In genomic region chr3:132416807-132417694, GRCh38 we compare ENCODE assay signal across 8 cellular contexts. TPM values are rescaled to one million over a fixed set of nuclear protein-coding genes. Genes with fewer than 3 reads are reported as not detected.
DNase-seq lines count a peak whose midpoint lies in the region; ATAC-seq and TF ChIP-seq lines count a peak whose summit lies in the region.

Gene DNAJC13 (plus strand): TSS chr3:132417502. CDS start chr3:132434551, 17,049 bp downstream.

- H3K36me3 Mint-ChIP-seq in type B pancreatic cell = peaks cover 8% of the 10 kb centered on the region

- ATAC-seq in HG02870 (IDR thresholded peaks at IDR 0.05; ENCODE audit: unreplicated experiment) (peak; percentile 78), left cardiac atrium (peak; percentile 97 to 98)

- DNase-seq in GM13977 (ENCODE audit: low spot score) (peak; percentile 92), NCI-H146 (lab: John Stamatoyannopoulos, UW) (peak; percentile 99), T-helper 1 cell (peak; percentile 84 to 95 (median 90)), amniotic epithelial cell (ENCODE audit: low read depth) (peak; percentile 91), left cardiac atrium (peak; percentile 95), posterior cingulate gyrus (peak; percentile 88 to 98 (median 90)), type B pancreatic cell (ENCODE audit: extremely low spot score, unreplicated experiment) (peak; percentile 91)

- H3K4me1 Mint-ChIP-seq in type B pancreatic cell (ENCODE audit: unreplicated experiment) = peaks cover 12% of the 10 kb centered on the region

- in situ Hi-C loops in GM13977 (cut with MboI; ENCODE audit: low pct_unique_long_range_greater_than_20kb, low sequenced_read_pairs, unreplicated experiment) = no loop called here

- no peaks in the 10 kb centered on the region for H3K9me3 Mint-ChIP-seq in type B pancreatic cell

- peak within 1 kb of the TSS; percentile 97 for H3K27ac Mint-ChIP-seq in type B pancreatic cell

- intact Hi-C loops in left cardiac atrium (cut with DNase I) = no loop called here
- intact Hi-C loops in posterior cingulate gyrus (cut with DNase I) = no loop called here

- peak within 1 kb of the TSS; percentile 97 for H3K4me3 Mint-ChIP-seq in type B pancreatic cell

- peaks cover 6% of the 10 kb centered on the region for H3K27me3 Mint-ChIP-seq in type B pancreatic cell

- TF ChIP-seq CTCF in GM13977 (IDR thresholded peaks at IDR 0.05; ENCODE audit: extremely low read depth, insufficient read depth, missing control alignments) (no peak), type B pancreatic cell (conservative IDR thresholded peaks at IDR 0.05) (no peak)

RNA-seq across cellular contexts. Expression of gene DNAJC13, which starts in this region (rescaled TPM):
- 10 to 100 TPM; 26.4 to 30.7 TPM for total RNA-seq in left cardiac atrium
- 30.8 and 34.0 TPM in 2 replicates for total RNA-seq in type B pancreatic cell (ENCODE audit: low replicate concordance)

Comparison
In these comparisons a context has a peak if more than half of its experiments do, and no peak if none do; other contexts are left out.
1. Peak in every context shown above with its lines: DNase-seq and ATAC-seq.